ENCODE assay signal across 17 cellular contexts in genomic region chr2:232372231-232373208, GRCh38. TPM values are rescaled to one million over a fixed set of nuclear protein-coding genes. Genes with fewer than 3 reads are reported as not detected.
DNase-seq lines count a peak whose midpoint lies in the region; FAIRE-seq and TF ChIP-seq lines count a peak whose summit lies in the region.
"Had no signal": no experiment of that assay in that cellular context is flagged by ENCODE, and none has a peak within 500 bp of the region (broad histone marks: within the 10 kb centered on the region; RNA-seq: fewer than 3 reads in every experiment).

No MANE protein-coding gene starts in this region.

- H3K9me3 Mint-ChIP-seq in chondrocyte (ENCODE audit: low read depth) = no peaks in the 10 kb centered on the region
- H3K9me3 Mint-ChIP-seq: activated naive CD8-positive, alpha-beta T cell treated with anti-CD3 and anti-CD28 coated beads for 36 hours; T-helper 1 cell treated with Interleukin-12 subunit alpha and Interleukin-12 subunit beta and Interleukin-4 antibody, amounts not matched to agents 30 μg/mL and 1 μg/mL, for 36 hours had no signal

- no peaks in the 10 kb centered on the region for H3K4me1 Mint-ChIP-seq in chondrocyte (ENCODE audit: low read depth)
- H3K4me1 Mint-ChIP-seq: activated CD4-positive, alpha-beta T cell treated with anti-CD3 and anti-CD28 coated beads for 36 hours; activated naive CD8-positive, alpha-beta T cell treated with anti-CD3 and anti-CD28 coated beads for 36 hours had no signal

- H3K4me3 Mint-ChIP-seq in chondrocyte (ENCODE audit: unreplicated experiment) = no peak overlapping the region
- H3K4me3 Mint-ChIP-seq: activated CD4-positive, alpha-beta T cell treated with anti-CD3 and anti-CD28 coated beads for 36 hours; activated naive CD8-positive, alpha-beta T cell treated with anti-CD3 and anti-CD28 coated beads for 36 hours; T-helper 1 cell treated with Interleukin-12 subunit alpha and Interleukin-12 subunit beta and Interleukin-4 antibody, amounts not matched to agents 30 μg/mL and 1 μg/mL, for 36 hours had no signal

- intact Hi-C loops in posterior vena cava (cut with DNase I) = no loop called here

- DNase-seq in H54 (ENCODE audit: insufficient read length, low spot score) (peak; percentile 73), NOMO-1 treated with DMSO at 0.1 percent for 48 hours (lab: John Stamatoyannopoulos, UW; ENCODE audit: unreplicated experiment) (peak; percentile 42), chondrocyte (ENCODE audit: low spot score) (peak; percentile 33), posterior vena cava (ENCODE audit: low spot score) (peak; percentile 45), frontal cortex (ENCODE audit: low spot score in 2 of 2) (no peak), NCI-H2107 treated with DMSO at 0.1 percent for 48 hours (lab: John Stamatoyannopoulos, UW; ENCODE audit: unreplicated experiment) (no peak), midbrain (lab: John Stamatoyannopoulos, UW) (no peak), NCI-H69 (lab: John Stamatoyannopoulos, UW) (no peak)
- DNase-seq: activated CD4-positive, alpha-beta T cell treated with anti-CD3 and anti-CD28 coated beads for 36 hours; activated naive CD8-positive, alpha-beta T cell treated with anti-CD3 and anti-CD28 coated beads for 36 hours; activated T-cell treated with anti-CD3 and anti-CD28 coated beads for 4 hours; kidney glomerular epithelial cell; NCI-H1105 treated with DMSO at 0.1 percent for 48 hours; stimulated activated CD4-positive, alpha-beta T cell treated with anti-CD3 and anti-CD28 coated beads, Interleukin-15, amount 100 ng/mL, for 24 hours; testis had no signal

- no peak for TF ChIP-seq CTCF in chondrocyte (IDR thresholded peaks at IDR 0.05)

- no peak for TF ChIP-seq POLR2A in H54 (IDR thresholded peaks at IDR 0.05; ENCODE audit: low read depth, low read length)

- H3K36me3 Mint-ChIP-seq in chondrocyte (ENCODE audit: low read depth) = no peaks in the 10 kb centered on the region
- H3K36me3 Mint-ChIP-seq: activated naive CD8-positive, alpha-beta T cell treated with anti-CD3 and anti-CD28 coated beads for 36 hours had no signal

- peaks cover 4% of the 10 kb centered on the region for H3K27me3 Mint-ChIP-seq in chondrocyte (ENCODE audit: low read depth)
- H3K27me3 Mint-ChIP-seq: activated CD4-positive, alpha-beta T cell treated with anti-CD3 and anti-CD28 coated beads for 36 hours; activated naive CD8-positive, alpha-beta T cell treated with anti-CD3 and anti-CD28 coated beads for 36 hours had no signal

- no peak overlapping the region for H3K27ac Mint-ChIP-seq in chondrocyte (ENCODE audit: unreplicated experiment)
- H3K27ac Mint-ChIP-seq: activated CD4-positive, alpha-beta T cell treated with anti-CD3 and anti-CD28 coated beads for 36 hours; activated naive CD8-positive, alpha-beta T cell treated with anti-CD3 and anti-CD28 coated beads for 36 hours; T-helper 1 cell treated with Interleukin-12 subunit alpha and Interleukin-12 subunit beta and Interleukin-4 antibody, amounts not matched to agents 30 μg/mL and 1 μg/mL, for 36 hours had no signal

- FAIRE-seq in H54 (lab: Jason Lieb, UNC) (no peak), frontal cortex (lab: Jason Lieb, UNC) (no peak)

RNA-seq across cellular contexts. Expression of gene ALPP, which starts 6.0 kb away (rescaled TPM):
- not detected in 3 replicates for total RNA-seq in chondrocyte
- total RNA-seq in posterior vena cava = not detected
- not detected for total RNA-seq in frontal cortex
- total RNA-seq: activated CD4-positive, alpha-beta T cell treated with anti-CD3 and anti-CD28 coated beads for 36 hours; activated naive CD8-positive, alpha-beta T cell treated with anti-CD3 and anti-CD28 coated beads for 36 hours; heart left ventricle had no signal

RNA-seq across cellular contexts. Expression of gene ALPG, which starts 34.1 kb away (rescaled TPM):
- total RNA-seq in chondrocyte (not detected in 3 replicates), posterior vena cava (not detected), frontal cortex (not detected)
- total RNA-seq: activated CD4-positive, alpha-beta T cell treated with anti-CD3 and anti-CD28 coated beads for 36 hours; activated naive CD8-positive, alpha-beta T cell treated with anti-CD3 and anti-CD28 coated beads for 36 hours; heart left ventricle had no signal

Comparison
In these comparisons a context has a peak if more than half of its experiments do, and no peak if none do; other contexts are left out.
1. DNase-seq: peak in H54 (single experiment), NOMO-1 treated with DMSO at 0.1 percent for 48 hours (single experiment), chondrocyte (single experiment) and posterior vena cava (single experiment); none in frontal cortex (0 of 2), NCI-H2107 treated with DMSO at 0.1 percent for 48 hours (single experiment), midbrain (single experiment) and NCI-H69 (single experiment).